In the genomic region with DNA sequence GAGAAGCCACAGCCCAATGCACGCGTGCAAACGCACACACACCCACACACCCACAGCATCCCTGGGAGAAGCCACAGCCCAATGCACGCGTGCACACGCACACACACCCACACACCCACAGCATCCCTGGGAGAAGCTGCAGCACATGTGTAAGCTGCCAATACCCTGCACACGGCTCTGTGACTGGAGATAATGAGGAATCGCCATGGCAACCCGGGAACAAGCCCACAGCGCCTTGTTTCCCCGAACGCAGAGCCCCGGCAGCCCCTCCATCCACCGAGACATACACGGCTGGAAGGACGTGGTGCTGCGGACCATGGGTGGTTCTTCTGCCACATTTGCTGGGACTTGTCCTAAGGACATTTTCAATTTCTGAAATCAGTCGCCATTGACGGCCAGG, we compare ENCODE assay signal across 1 cellular context.
TF ChIP-seq lines count a peak whose summit lies in the region.

No MANE protein-coding gene starts in this region.

TF ChIP-seq in GM23338, 12 proteins besides CTCF, POLR2A, EP300 and RAD21 (continued from another document):
- TF ChIP-seq, protein P1, sequence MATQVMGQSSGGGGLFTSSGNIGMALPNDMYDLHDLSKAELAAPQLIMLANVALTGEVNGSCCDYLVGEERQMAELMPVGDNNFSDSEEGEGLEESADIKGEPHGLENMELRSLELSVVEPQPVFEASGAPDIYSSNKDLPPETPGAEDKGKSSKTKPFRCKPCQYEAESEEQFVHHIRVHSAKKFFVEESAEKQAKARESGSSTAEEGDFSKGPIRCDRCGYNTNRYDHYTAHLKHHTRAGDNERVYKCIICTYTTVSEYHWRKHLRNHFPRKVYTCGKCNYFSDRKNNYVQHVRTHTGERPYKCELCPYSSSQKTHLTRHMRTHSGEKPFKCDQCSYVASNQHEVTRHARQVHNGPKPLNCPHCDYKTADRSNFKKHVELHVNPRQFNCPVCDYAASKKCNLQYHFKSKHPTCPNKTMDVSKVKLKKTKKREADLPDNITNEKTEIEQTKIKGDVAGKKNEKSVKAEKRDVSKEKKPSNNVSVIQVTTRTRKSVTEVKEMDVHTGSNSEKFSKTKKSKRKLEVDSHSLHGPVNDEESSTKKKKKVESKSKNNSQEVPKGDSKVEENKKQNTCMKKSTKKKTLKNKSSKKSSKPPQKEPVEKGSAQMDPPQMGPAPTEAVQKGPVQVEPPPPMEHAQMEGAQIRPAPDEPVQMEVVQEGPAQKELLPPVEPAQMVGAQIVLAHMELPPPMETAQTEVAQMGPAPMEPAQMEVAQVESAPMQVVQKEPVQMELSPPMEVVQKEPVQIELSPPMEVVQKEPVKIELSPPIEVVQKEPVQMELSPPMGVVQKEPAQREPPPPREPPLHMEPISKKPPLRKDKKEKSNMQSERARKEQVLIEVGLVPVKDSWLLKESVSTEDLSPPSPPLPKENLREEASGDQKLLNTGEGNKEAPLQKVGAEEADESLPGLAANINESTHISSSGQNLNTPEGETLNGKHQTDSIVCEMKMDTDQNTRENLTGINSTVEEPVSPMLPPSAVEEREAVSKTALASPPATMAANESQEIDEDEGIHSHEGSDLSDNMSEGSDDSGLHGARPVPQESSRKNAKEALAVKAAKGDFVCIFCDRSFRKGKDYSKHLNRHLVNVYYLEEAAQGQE (IDR thresholded peaks at IDR 0.05; ENCODE audit: unreplicated experiment): no peak
- TF ChIP-seq, protein P2, sequence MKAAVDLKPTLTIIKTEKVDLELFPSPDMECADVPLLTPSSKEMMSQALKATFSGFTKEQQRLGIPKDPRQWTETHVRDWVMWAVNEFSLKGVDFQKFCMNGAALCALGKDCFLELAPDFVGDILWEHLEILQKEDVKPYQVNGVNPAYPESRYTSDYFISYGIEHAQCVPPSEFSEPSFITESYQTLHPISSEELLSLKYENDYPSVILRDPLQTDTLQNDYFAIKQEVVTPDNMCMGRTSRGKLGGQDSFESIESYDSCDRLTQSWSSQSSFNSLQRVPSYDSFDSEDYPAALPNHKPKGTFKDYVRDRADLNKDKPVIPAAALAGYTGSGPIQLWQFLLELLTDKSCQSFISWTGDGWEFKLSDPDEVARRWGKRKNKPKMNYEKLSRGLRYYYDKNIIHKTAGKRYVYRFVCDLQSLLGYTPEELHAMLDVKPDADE (IDR thresholded peaks at IDR 0.05): no peak
- TF ChIP-seq ZNF331 (CRISPR knock-in tag; IDR thresholded peaks at IDR 0.05; ENCODE audit: low read depth): no peak
